ENCODE assay signal across 6 cellular contexts in the genomic region with DNA sequence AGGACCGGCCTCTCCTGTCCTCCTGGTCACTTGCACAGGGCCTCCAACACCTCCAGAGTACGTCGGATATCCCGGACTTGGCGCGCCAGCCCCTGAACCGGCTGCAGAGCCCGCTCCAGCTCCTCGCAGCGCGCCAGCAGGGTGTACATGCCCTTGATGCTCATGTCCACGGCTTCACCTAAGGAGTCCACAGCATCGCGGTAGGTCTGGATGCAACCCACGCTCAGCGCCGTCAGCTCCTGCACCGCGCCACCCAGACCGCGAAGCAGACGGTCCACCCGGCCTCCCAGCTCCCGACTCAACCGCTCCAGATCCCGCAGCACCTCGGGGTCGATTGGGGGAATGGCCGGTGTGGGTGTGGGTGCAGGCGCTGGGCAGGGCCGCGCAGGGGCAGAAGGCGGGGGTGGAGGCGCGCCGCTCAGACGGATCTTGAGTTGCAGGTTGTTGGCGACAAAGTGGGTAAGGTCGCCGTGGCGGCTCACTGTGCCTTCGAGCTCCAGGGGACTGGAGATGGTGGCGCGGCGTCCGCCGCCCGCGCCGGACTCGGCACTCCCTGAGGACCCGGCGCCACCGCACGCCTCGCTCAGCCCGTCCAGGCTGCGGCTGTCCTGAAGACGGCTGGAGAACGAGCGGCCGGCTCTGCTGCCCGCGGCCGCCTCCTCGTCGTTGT. TPM values are rescaled to one million over a fixed set of nuclear protein-coding genes. Genes with fewer than 3 reads are reported as not detected.
DNase-seq lines count a peak whose midpoint lies in the region; ATAC-seq lines count a peak whose summit lies in the region.

No MANE protein-coding gene starts in this region.

- DNase-seq in COLO668 (lab: John Stamatoyannopoulos, UW; ENCODE audit: unreplicated experiment) (peak; percentile 22), T-helper 1 cell (peak in 4 of 5 donors; percentile 23 to 41 (median 27)), right cardiac atrium (peak; percentile 37 to 79 (median 73)), D341Med (ENCODE audit: low spot score) (no peak)

- no peaks in the 10 kb centered on the region for H3K27me3 ChIP-seq in right cardiac atrium (ENCODE audit: control insufficient read depth, insufficient read depth)

- no peaks in the 10 kb centered on the region for H3K36me3 ChIP-seq in urinary bladder (ENCODE audit: insufficient read depth)

- no peaks in the 10 kb centered on the region for H3K9me3 ChIP-seq in right cardiac atrium (ENCODE audit: control insufficient read depth, low read length)

- WGBS in right cardiac atrium = 4% methylated on average over 67 of the region's 67 CpGs
- WGBS in urinary bladder = 3% methylated on average over 67 of the region's 67 CpGs

- intact Hi-C loops in right cardiac atrium (cut with DNase I) = loop anchor here in 1 of 4 donors (10.0 kb wide), 1 partner anchor 64 kb away; the partner anchor contains the start of gene HES7

- H3K27ac ChIP-seq in right cardiac atrium (ENCODE audit: low read length) (peak overlapping the region; percentile 98), urinary bladder (ENCODE audit: low read depth) (peak overlapping the region; percentile 94)

- H3K4me1 ChIP-seq in right cardiac atrium (ENCODE audit: control insufficient read depth, insufficient read depth, low read length) = peaks cover 9% of the 10 kb centered on the region
- no peaks in the 10 kb centered on the region for H3K4me1 ChIP-seq in urinary bladder (ENCODE audit: insufficient read depth)

- peak overlapping the region; percentile 71 for H3K4me3 ChIP-seq in right cardiac atrium (ENCODE audit: low read length)
- H3K4me3 ChIP-seq in urinary bladder (ENCODE audit: low read depth, low read length) = peak overlapping the region; percentile 71

- ATAC-seq in right cardiac atrium = no peak
- no peak for ATAC-seq in GM21423 (IDR thresholded peaks at IDR 0.05; ENCODE audit: unreplicated experiment)

RNA-seq across cellular contexts. Expression of gene BORCS6, which starts 0.8 kb away (rescaled TPM):
- total RNA-seq in right cardiac atrium (1 to 10 TPM; 7.0 to 9.9 (median 9.6) TPM), urinary bladder (3.6 TPM)
- polyA plus RNA-seq in right cardiac atrium (7.3 TPM), urinary bladder (14.9 TPM)

RNA-seq across cellular contexts. Expression of gene TMEM107, which starts 13.0 kb away (rescaled TPM):
- 10 to 100 TPM in 2 of 4 donors, 1 to 10 TPM in 2; 7.1 to 11.4 (median 9.2) TPM for total RNA-seq in right cardiac atrium
- polyA plus RNA-seq in right cardiac atrium = 7.2 TPM
- 40.4 TPM for total RNA-seq in urinary bladder
- 21.6 TPM for polyA plus RNA-seq in urinary bladder

RNA-seq across cellular contexts. Expression of gene AURKB, which starts 21.2 kb away (rescaled TPM):
- total RNA-seq in right cardiac atrium = 1 to 10 TPM in 2 of 4 donors, not detected in 2; 1.1 to 1.3 TPM
- 0.45 TPM for polyA plus RNA-seq in right cardiac atrium
- 9.3 TPM for total RNA-seq in urinary bladder
- polyA plus RNA-seq in urinary bladder = 0.66 TPM

RNA-seq across cellular contexts. Expression of gene VAMP2, which starts 26.4 kb away (rescaled TPM):
- total RNA-seq in right cardiac atrium (10 to 100 TPM; 68.7 to 74.9 (median 71.8) TPM), urinary bladder (12.1 TPM)
- polyA plus RNA-seq in right cardiac atrium (50.2 TPM), urinary bladder (81.4 TPM)

RNA-seq across cellular contexts. Expression of gene PER1, which starts 37.0 kb away (rescaled TPM):
- total RNA-seq in right cardiac atrium (100 to 1,000 TPM in 3 of 4 donors, 10 to 100 TPM in 1; 96.2 to 150 (median 124) TPM), urinary bladder (29.9 TPM)
- polyA plus RNA-seq in right cardiac atrium (110 TPM), urinary bladder (183 TPM)
